2 cellular contexts compared by ENCODE assay signal in genomic region chr5:111752426-111752965, GRCh38.
TF ChIP-seq lines count a peak whose summit lies in the region.

No MANE protein-coding gene starts in this region.

TF ChIP-seq in A549, 52 proteins besides CTCF, POLR2A, EP300 and RAD21:
- TF ChIP-seq HMGXB4 (CRISPR knock-in tag; IDR thresholded peaks at IDR 0.05; ENCODE audit: borderline replicate concordance): no peak
- no peak for TF ChIP-seq RNF2 (IDR thresholded peaks at IDR 0.05; ENCODE audit: borderline replicate concordance, low read depth)
- no peak for TF ChIP-seq BCL3 (IDR thresholded peaks at IDR 0.05)

TF ChIP-seq in GM23338, 12 proteins besides CTCF, POLR2A, EP300 and RAD21:
- no peak for TF ChIP-seq REST (IDR thresholded peaks at IDR 0.05; ENCODE audit: unreplicated experiment)
- TF ChIP-seq ZNF331 (CRISPR knock-in tag; IDR thresholded peaks at IDR 0.05; ENCODE audit: low read depth): no peak
- no peak for TF ChIP-seq EZH2 (IDR thresholded peaks at IDR 0.05; ENCODE audit: low read depth, unreplicated experiment)
- TF ChIP-seq ZNF462 (CRISPR knock-in tag; IDR thresholded peaks at IDR 0.05): no peak
- no peak for TF ChIP-seq ETS1 (IDR thresholded peaks at IDR 0.05)
- no peak for TF ChIP-seq JUNB (IDR thresholded peaks at IDR 0.05; ENCODE audit: unreplicated experiment)
- no peak for TF ChIP-seq ZNF114 (CRISPR knock-in tag; IDR thresholded peaks at IDR 0.05)
- TF ChIP-seq STAT1 (IDR thresholded peaks at IDR 0.05; ENCODE audit: unreplicated experiment): no peak
- TF ChIP-seq POLR2AphosphoS5 (IDR thresholded peaks at IDR 0.05; ENCODE audit: low read depth): no peak
- no peak for TF ChIP-seq EZH2phosphoT487 (IDR thresholded peaks at IDR 0.05; ENCODE audit: unreplicated experiment)
